7 cellular contexts compared by ENCODE assay signal in genomic region chr10:110727785-110728184, GRCh38.
DNase-seq lines count a peak whose midpoint lies in the region; ATAC-seq, FAIRE-seq and TF ChIP-seq lines count a peak whose summit lies in the region.
"Not testable (repeated sequence)": the region's sequence is repeated elsewhere in the genome, so short reads cannot be mapped to it uniquely, and the experiment has no call there.

No MANE protein-coding gene starts in this region.

- not testable (repeated sequence) for H3K9me1 ChIP-seq in K562 (ENCODE audit: control insufficient read depth, insufficient read depth, low read length)

- not testable (repeated sequence) for TF ChIP-seq POLR2A in K562 (conservative IDR thresholded peaks at IDR 0.05); gastrocnemius medialis (IDR thresholded peaks at IDR 0.05)

- TF ChIP-seq EP300 in K562 (IDR thresholded peaks at IDR 0.05; ENCODE audit: low read length), result not testable (repeated sequence)

- not testable (repeated sequence) for H3K4me3 ChIP-seq in HEK293 (ENCODE audit: low read depth, low read length); K562; left ventricle myocardium inferior; right atrium auricular region; psoas muscle; gastrocnemius medialis

- BruUV-seq in K562 (replicated peaks; lab: Mats Ljungman, UMichigan), result not testable (repeated sequence)

- WGBS in K562 (ENCODE audit: insufficient coverage, low coverage, missing lambda C conversion rate), result 84% methylated on average over 2 of the region's 2 CpGs
- 84 to 95% (median 90%) methylated on average over 2 of the region's 2 CpGs for WGBS in psoas muscle, 3 donors

- not testable (repeated sequence) for H3K36me3 ChIP-seq in HEK293 (ENCODE audit: control insufficient read depth in 2 of 2, insufficient read depth in 1 of 2, low read length in 2 of 2); K562 (ENCODE audit: control insufficient read depth, insufficient read depth, low read length); left ventricle myocardium inferior; right atrium auricular region; psoas muscle (ENCODE audit: insufficient read depth in 1 of 2, low read depth in 1 of 2); gastrocnemius medialis

- CTCF ChIA-PET in HEK293 (lab: Yijun Ruan, JAX), result interaction anchor here (0.8 to 1.0 kb wide), 2 partner anchors 19 to 1717 kb away, joined by 3 to 4 read pairs; no protein-coding TSS in a partner anchor
- CTCF ChIA-PET in K562 (lab: Yijun Ruan, JAX; ENCODE audit: low intra/inter-chr PET ratio), result not testable (repeated sequence)

- not testable (repeated sequence) for H3K36me3 Mint-ChIP-seq in activated T-helper 1 cell treated with anti-CD3 and anti-CD28 coated beads, Interleukin-12 subunit alpha, Interleukin-12 subunit beta, Interleukin-2, Interleukin-4 antibody, amounts not matched to agents 30 ng/mL and 10 ng/mL and 1 ng/mL, durations not matched to agents 14 hours and 24 hours and 36 hours (ENCODE audit: low read depth)

- POLR2A ChIA-PET in HEK293 (lab: Yijun Ruan, JAX); K562 (lab: Yijun Ruan, JAX): not testable (repeated sequence)

- intact Hi-C loops in activated T-helper 1 cell treated with anti-CD3 and anti-CD28 coated beads, Interleukin-12 subunit alpha, Interleukin-12 subunit beta, Interleukin-2, Interleukin-4 antibody, amounts not matched to agents 30 ng/mL and 10 ng/mL and 1 ng/mL, durations not matched to agents 14 hours and 24 hours and 36 hours (cut with micrococcal nuclease); left ventricle myocardium inferior (cut with micrococcal nuclease); gastrocnemius medialis (cut with DNase I; ENCODE audit: low total_unique reads): not testable (repeated sequence)
- intact Hi-C loops in K562 (cut with micrococcal nuclease) (loop anchor here (5.0 kb wide), 1 partner anchor 115 kb away; no protein-coding TSS in a partner anchor), psoas muscle (cut with DNase I) (loop anchor here in 1 of 2 donors (5.0 kb wide), 1 partner anchor 35 kb away; no protein-coding TSS in a partner anchor)

- DNase-seq in activated T-helper 1 cell treated with anti-CD3 and anti-CD28 coated beads, Interleukin-12 subunit alpha, Interleukin-12 subunit beta, Interleukin-2, Interleukin-4 antibody, amounts not matched to agents 30 ng/mL and 10 ng/mL and 1 ng/mL, durations not matched to agents 14 hours and 24 hours and 36 hours (ENCODE audit: low spot score); K562 (ENCODE audit: extremely low read depth in 1 of 4, low spot score in 3 of 4); left ventricle myocardium inferior; right atrium auricular region (ENCODE audit: low spot score); psoas muscle; gastrocnemius medialis: not testable (repeated sequence)

- not testable (repeated sequence) for H3K4me1 ChIP-seq in HEK293 (ENCODE audit: control insufficient read depth, insufficient read depth, low read length); K562 (replicated peaks in 1 of 2; ENCODE audit: control insufficient read depth in 2 of 2, insufficient read depth in 2 of 2, low read length in 2 of 2)
- peaks cover 92% of the 10 kb centered on the region for H3K4me1 ChIP-seq in left ventricle myocardium inferior
- H3K4me1 ChIP-seq in right atrium auricular region, result peaks cover 0 to 38% of the 10 kb centered on the region in 2 donors
- peaks cover 61% of the 10 kb centered on the region for H3K4me1 ChIP-seq in psoas muscle
- H3K4me1 ChIP-seq in gastrocnemius medialis, result peaks cover 26 to 32% of the 10 kb centered on the region in 2 donors

- not testable (repeated sequence) for H3K9ac ChIP-seq in K562 (ENCODE audit: insufficient read depth in 1 of 2, low read depth in 2 of 2, low read length in 2 of 2)

- H3K79me2 ChIP-seq in K562 (ENCODE audit: control insufficient read depth, insufficient read depth, low read length), result not testable (repeated sequence)

- ATAC-seq in K562, psoas muscle, gastrocnemius medialis: not testable (repeated sequence)

- H3K4me2 ChIP-seq in K562 (ENCODE audit: insufficient read depth, low read length), result not testable (repeated sequence)

- not testable (repeated sequence) for H3K9me3 ChIP-seq in HEK293 (ENCODE audit: control insufficient read depth, insufficient read depth, low read depth, low read length); K562 (replicated peaks; ENCODE audit: control insufficient read depth, insufficient read depth, low read depth, low read length); left ventricle myocardium inferior (replicated peaks); right atrium auricular region; psoas muscle; gastrocnemius medialis

- peak overlapping the region; percentile 49 for H3K27ac Mint-ChIP-seq in activated T-helper 1 cell treated with anti-CD3 and anti-CD28 coated beads, Interleukin-12 subunit alpha, Interleukin-12 subunit beta, Interleukin-2, Interleukin-4 antibody, amounts not matched to agents 30 ng/mL and 10 ng/mL and 1 ng/mL, durations not matched to agents 14 hours and 24 hours and 36 hours

- FAIRE-seq in K562 (lab: Jason Lieb, UNC), result not testable (repeated sequence)

- TF ChIP-seq CTCF in HEK293 (tag by site-specific recombination; IDR thresholded peaks at IDR 0.05); K562 (IDR thresholded peaks at IDR 0.05 in 2 of 3, conservative IDR thresholded peaks at IDR 0.05 in 1 of 3; ENCODE audit: insufficient read depth in 2 of 3, low read depth in 1 of 3, low read length in 3 of 3); left ventricle myocardium inferior (IDR thresholded peaks at IDR 0.05; ENCODE audit: borderline replicate concordance); right atrium auricular region (IDR thresholded peaks at IDR 0.05); psoas muscle (IDR thresholded peaks at IDR 0.05); gastrocnemius medialis (IDR thresholded peaks at IDR 0.05 in 4 of 5, conservative IDR thresholded peaks at IDR 0.05 in 1 of 5): not testable (repeated sequence)

- not testable (repeated sequence) for H3K9me3 Mint-ChIP-seq in activated T-helper 1 cell treated with anti-CD3 and anti-CD28 coated beads, Interleukin-12 subunit alpha, Interleukin-12 subunit beta, Interleukin-2, Interleukin-4 antibody, amounts not matched to agents 30 ng/mL and 10 ng/mL and 1 ng/mL, durations not matched to agents 14 hours and 24 hours and 36 hours

- not testable (repeated sequence) for TF ChIP-seq RAD21 in K562 (CRISPR knock-in tag; conservative IDR thresholded peaks at IDR 0.05 in 1 of 2, IDR thresholded peaks at IDR 0.05 in 1 of 2)

- not testable (repeated sequence) for H3K4me3 Mint-ChIP-seq in activated T-helper 1 cell treated with anti-CD3 and anti-CD28 coated beads, Interleukin-12 subunit alpha, Interleukin-12 subunit beta, Interleukin-2, Interleukin-4 antibody, amounts not matched to agents 30 ng/mL and 10 ng/mL and 1 ng/mL, durations not matched to agents 14 hours and 24 hours and 36 hours

- H3K27ac ChIP-seq in HEK293 (ENCODE audit: extremely low read depth, low read depth, low read length); K562 (ENCODE audit: extremely low read depth, low read depth, low read length): not testable (repeated sequence)
- H3K27ac ChIP-seq in left ventricle myocardium inferior (replicated peaks) (peak overlapping the region; percentile 83), right atrium auricular region (peak overlapping the region; percentile 63 to 78), psoas muscle (peak overlapping the region; percentile 94), gastrocnemius medialis (peak overlapping the region in 3 of 4 donors; percentile 85 to 94 (median 88))

- not testable (repeated sequence) for H3K27me3 ChIP-seq in K562 (ENCODE audit: control insufficient read depth in 2 of 2, insufficient read depth in 2 of 2, low read length in 2 of 2); left ventricle myocardium inferior (ENCODE audit: low read depth); right atrium auricular region; psoas muscle (ENCODE audit: insufficient read depth in 3 of 3, low read length in 2 of 3); gastrocnemius medialis

- not testable (repeated sequence) for H3K27me3 Mint-ChIP-seq in activated T-helper 1 cell treated with anti-CD3 and anti-CD28 coated beads, Interleukin-12 subunit alpha, Interleukin-12 subunit beta, Interleukin-2, Interleukin-4 antibody, amounts not matched to agents 30 ng/mL and 10 ng/mL and 1 ng/mL, durations not matched to agents 14 hours and 24 hours and 36 hours (ENCODE audit: insufficient read depth)

- not testable (repeated sequence) for H2AFZ ChIP-seq in K562 (ENCODE audit: low read depth, low read length)

- H4K20me1 ChIP-seq in K562 (replicated peaks; ENCODE audit: control insufficient read depth, insufficient read depth, low read length), result peaks cover 14% of the 10 kb centered on the region

- in situ Hi-C loops in K562 (cut with MboI); gastrocnemius medialis (cut with MboI; ENCODE audit: low sequenced_read_pairs in 4 of 4): not testable (repeated sequence)

- peaks cover 25% of the 10 kb centered on the region for H3K4me1 Mint-ChIP-seq in activated T-helper 1 cell treated with anti-CD3 and anti-CD28 coated beads, Interleukin-12 subunit alpha, Interleukin-12 subunit beta, Interleukin-2, Interleukin-4 antibody, amounts not matched to agents 30 ng/mL and 10 ng/mL and 1 ng/mL, durations not matched to agents 14 hours and 24 hours and 36 hours (ENCODE audit: low read depth)

TF ChIP-seq in K562, 482 proteins besides CTCF, POLR2A, EP300 and RAD21:
- peak; percentile 11 for TF ChIP-seq ZNF146 (CRISPR knock-in tag; IDR thresholded peaks at IDR 0.05; ENCODE audit: unreplicated experiment)
TF ChIP-seq in K562: peak in this region for 1; not testable (repeated sequence) for 481.
